In the genomic region with DNA sequence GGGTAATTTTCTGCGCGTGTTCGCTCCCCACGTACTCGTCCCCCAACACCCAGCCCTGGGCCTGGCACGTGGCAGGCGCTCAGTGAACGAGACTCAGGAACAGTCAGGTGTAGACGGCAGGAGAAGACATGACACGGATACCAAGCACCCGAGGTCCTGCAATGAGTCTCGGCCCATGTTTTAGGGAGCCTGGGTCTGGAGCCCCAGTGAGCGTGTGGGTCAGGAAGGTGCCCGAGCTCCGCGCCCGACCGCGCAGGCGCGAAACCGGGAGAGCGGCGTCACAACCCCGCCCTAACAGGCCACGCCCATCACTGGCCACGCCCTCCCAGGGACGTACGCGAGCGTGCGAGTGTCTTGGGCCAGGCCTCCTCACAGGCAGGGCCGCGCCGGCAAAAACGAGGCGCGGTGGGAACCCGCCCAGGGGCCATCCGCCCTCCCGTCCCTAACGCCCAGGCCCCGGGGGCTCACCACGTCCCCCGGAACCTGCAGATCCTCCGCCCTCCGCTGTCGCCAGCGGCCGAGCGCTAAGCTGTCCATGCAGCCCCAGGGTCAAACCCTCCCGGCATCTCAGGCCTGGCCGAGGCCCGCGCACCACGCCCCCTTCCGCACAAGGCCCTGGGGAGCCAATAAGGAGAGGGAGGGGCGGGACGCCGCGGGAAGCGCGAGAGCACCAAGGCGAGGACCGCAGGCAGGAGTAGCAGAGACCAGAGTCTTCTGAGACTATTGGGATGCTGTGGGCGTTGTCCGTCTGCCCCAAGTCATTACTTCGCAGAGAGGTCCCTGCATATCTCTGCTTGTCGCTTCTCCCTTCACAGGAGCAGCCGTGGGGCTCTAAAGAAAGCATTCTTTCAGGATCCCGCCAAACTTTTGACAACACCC, we compare ENCODE assay signal across 8 cellular contexts. TPM values are rescaled to one million over a fixed set of nuclear protein-coding genes. Genes with fewer than 3 reads are reported as not detected.
DNase-seq lines count a peak whose midpoint lies in the region; ATAC-seq and TF ChIP-seq lines count a peak whose summit lies in the region.

Gene C10orf143, minus strand, starts transcription at position 595 of the 879 bp plus-strand sequence. Its CDS starts 58 bp downstream, at position 537.

- intact Hi-C loops in heart right ventricle (cut with DNase I) (loop anchor here in 6 of 10 donors (1.0 to 10.0 kb wide), 5 partner anchors 26 to 1078 kb away; partner anchors contain the start of gene GLRX3 (in 6 of the 6)), posterior vena cava (cut with DNase I) (no loop called here), upper lobe of right lung (cut with DNase I) (no loop called here)

- H3K9me3 ChIP-seq in heart right ventricle (no peaks in the 10 kb centered on the region), upper lobe of right lung (no peaks in the 10 kb centered on the region)

- H3K4me1 ChIP-seq in heart right ventricle (peaks cover 0 to 37% (median 25%) of the 10 kb centered on the region in 9 donors), upper lobe of right lung (peaks cover 12% of the 10 kb centered on the region)

- H3K27me3 ChIP-seq in heart right ventricle (no peaks in the 10 kb centered on the region), upper lobe of right lung (no peaks in the 10 kb centered on the region)

- H3K27ac ChIP-seq in heart right ventricle (peak within 1 kb of the TSS; percentile 84 to 98 (median 92)), upper lobe of right lung (peak within 1 kb of the TSS; percentile 86)

- WGBS in heart right ventricle, 2 donors: 0 to 1% methylated on average over 65 to 70 of the region's 71 CpGs

- DNase-seq in GM13976 (ENCODE audit: low spot score): peak; percentile 95
- DNase-seq in NCI-H1436 treated with DMSO at 0.1 percent for 48 hours (lab: John Stamatoyannopoulos, UW): peak; percentile 92
- DNase-seq in T follicular helper cell (ENCODE audit: low read depth): peak; percentile 95
- DNase-seq in amniotic epithelial cell (ENCODE audit: low read depth): peak; percentile 96
- DNase-seq in heart right ventricle: peak; percentile 98 to 99
- peak; percentile 99 for DNase-seq in posterior vena cava (ENCODE audit: low spot score)
- DNase-seq in upper lobe of right lung: peak; percentile 100

- H3K4me3 ChIP-seq in heart right ventricle (peak within 1 kb of the TSS; percentile 71 to 93 (median 78)), upper lobe of right lung (peak within 1 kb of the TSS; percentile 90)

- peaks cover 0 to 10% (median 0%) of the 10 kb centered on the region in 9 donors for H3K36me3 ChIP-seq in heart right ventricle
- no peaks in the 10 kb centered on the region for H3K36me3 ChIP-seq in upper lobe of right lung

- TF ChIP-seq CTCF in GM13976 (IDR thresholded peaks at IDR 0.05; ENCODE audit: borderline replicate concordance, control extremely low read depth, extremely low read depth, insufficient read depth, missing control alignments) (no peak), heart right ventricle (IDR thresholded peaks at IDR 0.05) (peak in 1 of 9 donors; percentile 11), upper lobe of right lung (IDR thresholded peaks at IDR 0.05) (no peak)

- in situ Hi-C loops in GM13976 (cut with MboI; ENCODE audit: low sequenced_read_pairs, unreplicated experiment): no loop called here

- ATAC-seq in HG02852 (IDR thresholded peaks at IDR 0.05; ENCODE audit: unreplicated experiment): peak; percentile 81
- ATAC-seq in heart right ventricle: peak; percentile 95 to 99 (median 96)
- peak; percentile 95 for ATAC-seq in upper lobe of right lung

RNA-seq across cellular contexts. Expression of gene C10orf143, which starts in this region (rescaled TPM):
- total RNA-seq in heart right ventricle (1 to 10 TPM; 1.1 to 2.9 (median 2.1) TPM), posterior vena cava (1 to 10 TPM; 3.1 to 3.2 TPM), upper lobe of right lung (3.4 TPM)
- polyA plus RNA-seq in heart right ventricle: 1 to 10 TPM; 1.5 to 5.4 TPM

Comparison
In these comparisons a context has a peak if more than half of its experiments do, and no peak if none do; other contexts are left out.
1. Peak in every context shown above with its lines: DNase-seq, ATAC-seq, H3K4me3 ChIP-seq and H3K27ac ChIP-seq.
2. intact Hi-C loops: an anchor here in heart right ventricle (1.0 to 10.0 kb wide); none called in posterior vena cava and upper lobe of right lung.